ENCODE assay signal across 13 cellular contexts in the genomic region with DNA sequence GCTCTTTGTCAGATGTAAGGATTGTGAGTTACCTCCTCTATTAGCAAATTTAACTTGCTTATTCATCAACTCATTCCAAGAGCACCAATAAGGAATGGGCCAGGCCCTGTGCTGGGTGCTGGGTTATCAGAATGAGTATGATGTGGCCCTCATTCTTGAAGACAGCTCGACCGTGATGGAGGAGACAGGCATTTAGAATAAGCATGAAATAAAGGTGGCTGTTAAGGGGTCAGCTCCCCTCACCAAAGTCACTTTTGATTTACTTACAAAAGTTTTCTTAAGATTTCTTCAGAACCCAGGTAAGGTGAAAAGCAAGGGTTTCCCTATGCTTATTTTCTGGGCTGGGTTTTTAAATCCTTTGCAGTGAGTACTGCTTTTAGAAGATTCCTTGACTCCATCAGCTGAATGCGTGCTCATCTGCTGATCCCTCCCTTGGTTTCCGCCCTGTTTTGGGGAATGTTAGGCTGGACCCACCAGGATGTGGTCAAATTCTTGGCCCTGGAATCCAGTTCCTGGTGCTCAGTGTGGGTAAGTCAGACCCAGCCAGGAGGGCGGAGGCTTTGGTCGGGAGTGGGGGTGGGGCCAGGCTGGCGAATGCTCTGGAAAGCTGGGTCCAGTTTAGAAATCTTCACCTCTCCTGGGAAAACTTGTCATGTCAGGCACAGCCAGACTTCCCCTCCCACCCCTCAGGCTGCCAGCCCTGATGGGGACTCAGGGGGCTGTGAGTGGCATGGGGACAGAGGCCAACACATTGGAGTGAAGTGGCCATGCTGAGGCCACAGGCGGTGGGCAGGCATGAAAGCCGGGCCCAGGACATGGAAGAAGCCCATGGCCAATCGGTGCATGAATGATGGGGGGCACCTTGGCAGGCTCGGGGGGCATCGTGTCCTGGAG. TPM values are rescaled to one million over a fixed set of nuclear protein-coding genes. Genes with fewer than 3 reads are reported as not detected.
A peak's percentile ranks its signal among the peaks of the same experiment; 100 is the strongest.
DNase-seq lines count a peak whose midpoint lies in the region; ATAC-seq, FAIRE-seq and TF ChIP-seq lines count a peak whose summit lies in the region.
"Had no signal": no experiment of that assay in that cellular context is flagged by ENCODE, and none has a peak within 500 bp of the region (broad histone marks: within the 10 kb centered on the region; RNA-seq: fewer than 3 reads in every experiment).

No MANE protein-coding gene starts in this region.

- H3K4me3 ChIP-seq in AG04450 (ENCODE audit: low read depth, low read length): no peak overlapping the region
- no peak overlapping the region for H3K4me3 ChIP-seq in cardiac fibroblast (replicated peaks in 1 of 2; ENCODE audit: low read depth in 2 of 2, low read length in 2 of 2)
- H3K4me3 ChIP-seq in mesenchymal stem cell (ENCODE audit: insufficient read depth in 1 of 2, low read depth in 1 of 2, low read length in 2 of 2): no peak overlapping the region
- H3K4me3 ChIP-seq: BLaER1 treated with 17β-estradiol and CSF1 and Interleukin-3, amounts not matched to agents 10 nM and 100 nM; vagina had no signal

- peak overlapping the region; percentile 89 to 98 for H3K18ac ChIP-seq in mesenchymal stem cell (ENCODE audit: low read depth in 1 of 2, low read length in 2 of 2)

- intact Hi-C loops in activated T-helper 1 cell treated with anti-CD3 and anti-CD28 coated beads, Interleukin-12 subunit alpha, Interleukin-12 subunit beta, Interleukin-2, Interleukin-4 antibody, amounts not matched to agents 30 ng/mL and 10 ng/mL and 1 ng/mL, durations not matched to agents 14 hours and 24 hours and 36 hours (cut with micrococcal nuclease): no loop called here

- TF ChIP-seq CTCF in AG04450 (IDR thresholded peaks at IDR 0.05; ENCODE audit: low read depth, low read length): no peak
- no peak for TF ChIP-seq CTCF in cardiac fibroblast (IDR thresholded peaks at IDR 0.05; ENCODE audit: low read depth, low read length)

- H2AK5ac ChIP-seq in mesenchymal stem cell (ENCODE audit: low read length, severe bottlenecking): peak overlapping the region; percentile 100

- H2BK15ac ChIP-seq in mesenchymal stem cell (ENCODE audit: low read depth, poor library complexity, severe bottlenecking): peak overlapping the region; percentile 83

- CTCF ChIA-PET in AG04450 (lab: Charles Lee): interaction anchor here (0.8 kb wide), 1 partner anchor 65 kb away, joined by 4 read pairs; no protein-coding TSS in a partner anchor

- peak overlapping the region; percentile 92 for H4K8ac ChIP-seq in mesenchymal stem cell (ENCODE audit: low read length)

- peaks cover 12% of the 10 kb centered on the region for H3K9me3 Mint-ChIP-seq in activated T-helper 1 cell treated with anti-CD3 and anti-CD28 coated beads, Interleukin-12 subunit alpha, Interleukin-12 subunit beta, Interleukin-2, Interleukin-4 antibody, amounts not matched to agents 30 ng/mL and 10 ng/mL and 1 ng/mL, durations not matched to agents 14 hours and 24 hours and 36 hours

- POLR2A ChIA-PET in AG04450 (lab: Yijun Ruan, JAX): interaction anchor here (0.7 to 1.7 kb wide), 3 partner anchors 19 to 46 kb away, joined by 3 to 4 read pairs (median 3); no protein-coding TSS in a partner anchor

- peak overlapping the region; percentile 99 for H2BK120ac ChIP-seq in mesenchymal stem cell (ENCODE audit: low read depth, low read length)

- H3K23ac ChIP-seq in mesenchymal stem cell (ENCODE audit: low read length in 2 of 2): peak overlapping the region in 1 of 2 experiments; percentile 47

- H3K36me3 Mint-ChIP-seq in activated T-helper 1 cell treated with anti-CD3 and anti-CD28 coated beads, Interleukin-12 subunit alpha, Interleukin-12 subunit beta, Interleukin-2, Interleukin-4 antibody, amounts not matched to agents 30 ng/mL and 10 ng/mL and 1 ng/mL, durations not matched to agents 14 hours and 24 hours and 36 hours (ENCODE audit: low read depth): no peaks in the 10 kb centered on the region

- H2AFZ ChIP-seq in mesenchymal stem cell (ENCODE audit: low read depth, low read length): peak overlapping the region; percentile 15

- H3K9me3 ChIP-seq in AG04450 (ENCODE audit: control insufficient read depth, insufficient read depth, low read length) (no peaks in the 10 kb centered on the region; the same call in 1 of the 2 replicates), mesenchymal stem cell (ENCODE audit: control insufficient read depth, low read length) (peaks cover 9% of the 10 kb centered on the region)
- H3K9me3 ChIP-seq: vagina had no signal

- H3K27ac ChIP-seq in AG04450 (ENCODE audit: low read depth, low read length) (peak overlapping the region; percentile 95), mesenchymal stem cell (ENCODE audit: low read length, poor library complexity, severe bottlenecking) (peak overlapping the region; percentile 99)
- H3K27ac ChIP-seq: vagina had no signal

- 47% methylated on average over 11 of the region's 12 CpGs for WGBS in mesenchymal stem cell

- H3K79me1 ChIP-seq in mesenchymal stem cell (replicated peaks; ENCODE audit: low read length, poor library complexity, severe bottlenecking): peaks cover 1% of the 10 kb centered on the region

- H3K27me3 Mint-ChIP-seq in activated T-helper 1 cell treated with anti-CD3 and anti-CD28 coated beads, Interleukin-12 subunit alpha, Interleukin-12 subunit beta, Interleukin-2, Interleukin-4 antibody, amounts not matched to agents 30 ng/mL and 10 ng/mL and 1 ng/mL, durations not matched to agents 14 hours and 24 hours and 36 hours (ENCODE audit: insufficient read depth): peaks cover 7% of the 10 kb centered on the region

- H2BK5ac ChIP-seq in mesenchymal stem cell (ENCODE audit: low read depth, low read length, poor library complexity, severe bottlenecking): peak overlapping the region; percentile 93

- ATAC-seq in HG02938 (IDR thresholded peaks at IDR 0.05; ENCODE audit: unreplicated experiment): no peak
- ATAC-seq: naive thymus-derived CD4-positive, alpha-beta T cell had no signal

- DNase-seq in AG04450 (ENCODE audit: low read depth, low spot score): peak; percentile 85
- peak; percentile 97 for DNase-seq in LHCN-M2 (ENCODE audit: low read depth)
- DNase-seq in cardiac fibroblast (ENCODE audit: low read depth in 2 of 2): peak; percentile 94 to 97
- DNase-seq in mesenchymal stem cell: peak; percentile 91
- DNase-seq in GM19239 (ENCODE audit: insufficient read length, low spot score): no peak
- no peak for DNase-seq in iPS-NIHi7 (ENCODE audit: extremely low spot score)
- DNase-seq in activated T-helper 1 cell treated with anti-CD3 and anti-CD28 coated beads, Interleukin-12 subunit alpha, Interleukin-12 subunit beta, Interleukin-2, Interleukin-4 antibody, amounts not matched to agents 30 ng/mL and 10 ng/mL and 1 ng/mL, durations not matched to agents 14 hours and 24 hours and 36 hours (ENCODE audit: low spot score): no peak
- DNase-seq: naive thymus-derived CD4-positive, alpha-beta T cell; NCI-H446 treated with DMSO at 0.1 percent for 48 hours had no signal

- H3K4ac ChIP-seq in mesenchymal stem cell (ENCODE audit: low read depth in 1 of 2, low read length in 2 of 2): peak overlapping the region; percentile 86 to 96

- no peak overlapping the region for H3K4me2 ChIP-seq in mesenchymal stem cell (ENCODE audit: low read length, poor library complexity, severe bottlenecking)

- peaks cover 0 to 4% of the 10 kb centered on the region in 2 experiments for H3K36me3 ChIP-seq in mesenchymal stem cell (ENCODE audit: control insufficient read depth in 1 of 2, insufficient read depth in 2 of 2, low read depth in 1 of 2, low read length in 2 of 2)
- H3K36me3 ChIP-seq: BLaER1 treated with 17β-estradiol and CSF1 and Interleukin-3, amounts not matched to agents 10 nM and 100 nM; vagina had no signal

- H4K91ac ChIP-seq in mesenchymal stem cell (ENCODE audit: low read length): peak overlapping the region; percentile 98

- H3K4me1 ChIP-seq in mesenchymal stem cell (ENCODE audit: control insufficient read depth, insufficient read depth, low read depth, low read length): peaks cover 39% of the 10 kb centered on the region

- FAIRE-seq in GM19239 (lab: Jason Lieb, UNC): no peak
- FAIRE-seq: frontal cortex had no signal

- H3K4me1 Mint-ChIP-seq in activated T-helper 1 cell treated with anti-CD3 and anti-CD28 coated beads, Interleukin-12 subunit alpha, Interleukin-12 subunit beta, Interleukin-2, Interleukin-4 antibody, amounts not matched to agents 30 ng/mL and 10 ng/mL and 1 ng/mL, durations not matched to agents 14 hours and 24 hours and 36 hours (ENCODE audit: low read depth): no peaks in the 10 kb centered on the region

- no peak overlapping the region for H3K27ac Mint-ChIP-seq in activated T-helper 1 cell treated with anti-CD3 and anti-CD28 coated beads, Interleukin-12 subunit alpha, Interleukin-12 subunit beta, Interleukin-2, Interleukin-4 antibody, amounts not matched to agents 30 ng/mL and 10 ng/mL and 1 ng/mL, durations not matched to agents 14 hours and 24 hours and 36 hours
- H3K27ac Mint-ChIP-seq: naive thymus-derived CD4-positive, alpha-beta T cell had no signal

- H3K27me3 ChIP-seq in AG04450 (ENCODE audit: control insufficient read depth, insufficient read depth, low read length) (peaks cover 3% of the 10 kb centered on the region), mesenchymal stem cell (ENCODE audit: control insufficient read depth in 1 of 2, insufficient read depth in 1 of 2, low read length in 2 of 2) (peaks cover 0 to 38% of the 10 kb centered on the region in 2 experiments)
- H3K27me3 ChIP-seq: BLaER1 treated with 17β-estradiol and CSF1 and Interleukin-3, amounts not matched to agents 10 nM and 100 nM; vagina had no signal

- H3K9ac ChIP-seq in mesenchymal stem cell (ENCODE audit: low read length): no peak overlapping the region
- H3K9ac ChIP-seq: BLaER1 treated with 17β-estradiol and CSF1 and Interleukin-3, amounts not matched to agents 10 nM and 100 nM had no signal

- H3K4me3 Mint-ChIP-seq in activated T-helper 1 cell treated with anti-CD3 and anti-CD28 coated beads, Interleukin-12 subunit alpha, Interleukin-12 subunit beta, Interleukin-2, Interleukin-4 antibody, amounts not matched to agents 30 ng/mL and 10 ng/mL and 1 ng/mL, durations not matched to agents 14 hours and 24 hours and 36 hours: no peak overlapping the region
- H3K4me3 Mint-ChIP-seq: naive thymus-derived CD4-positive, alpha-beta T cell had no signal

- H3K14ac ChIP-seq in mesenchymal stem cell (ENCODE audit: low read length in 2 of 2): peak overlapping the region in 1 of 2 experiments; percentile 98

- H2BK12ac ChIP-seq in mesenchymal stem cell (ENCODE audit: low read length in 2 of 2): peak overlapping the region; percentile 99

RNA-seq across cellular contexts. Expression of a gene that starts 15.0 kb away (rescaled TPM):
- polyA plus RNA-seq in AG04450 (2011; rRNA removed): not detected in 2 replicates
- 0.09 TPM in 1 of 2 replicates, not detected in the other for polyA minus RNA-seq in AG04450 (2011; rRNA and poly(A)+ RNA removed)
- total RNA-seq in LHCN-M2 (2014; rRNA removed): 1.2 and 1.3 TPM in 2 replicates
- polyA plus RNA-seq in LHCN-M2 (2012): 8.7 TPM
- polyA plus RNA-seq in mesenchymal stem cell (2013, experiment 1 of 2): 0.03 TPM
- polyA plus RNA-seq in mesenchymal stem cell (2013, experiment 2 of 2): 0.10 TPM
- total RNA-seq in activated T-helper 1 cell treated with anti-CD3 and anti-CD28 coated beads, Interleukin-12 subunit alpha, Interleukin-12 subunit beta, Interleukin-2, Interleukin-4 antibody, amounts not matched to agents 30 ng/mL and 10 ng/mL and 1 ng/mL, durations not matched to agents 14 hours and 24 hours and 36 hours: not detected in 2 replicates
- total RNA-seq: frontal cortex; naive thymus-derived CD4-positive, alpha-beta T cell had no signal
- polyA plus RNA-seq: naive thymus-derived CD4-positive, alpha-beta T cell had no signal

RNA-seq across cellular contexts. Expression of a gene that starts 59.0 kb away (rescaled TPM):
- polyA plus RNA-seq in AG04450 (2011; rRNA removed): 0.05 TPM in 1 of 2 replicates, not detected in the other
- 0.05 and 0.09 TPM in 2 replicates for polyA minus RNA-seq in AG04450 (2011; rRNA and poly(A)+ RNA removed)
- 0.06 and 0.57 TPM in 2 replicates for total RNA-seq in LHCN-M2 (2014; rRNA removed)
- 0.26 TPM for polyA plus RNA-seq in LHCN-M2 (2012)
- not detected for polyA plus RNA-seq in mesenchymal stem cell (2013, experiment 1 of 2)
- polyA plus RNA-seq in mesenchymal stem cell (2013, experiment 2 of 2): 0.01 TPM
- total RNA-seq in activated T-helper 1 cell treated with anti-CD3 and anti-CD28 coated beads, Interleukin-12 subunit alpha, Interleukin-12 subunit beta, Interleukin-2, Interleukin-4 antibody, amounts not matched to agents 30 ng/mL and 10 ng/mL and 1 ng/mL, durations not matched to agents 14 hours and 24 hours and 36 hours: not detected in 2 replicates
- total RNA-seq: frontal cortex; naive thymus-derived CD4-positive, alpha-beta T cell had no signal
- polyA plus RNA-seq: naive thymus-derived CD4-positive, alpha-beta T cell had no signal

Comparison
In these comparisons a context has a peak if more than half of its experiments do, and no peak if none do; other contexts are left out.
1. DNase-seq: peak in AG04450 (single experiment), LHCN-M2 (single experiment), cardiac fibroblast (2 of 2) and mesenchymal stem cell (single experiment); none in GM19239 (single experiment), iPS-NIHi7 (single experiment) and activated T-helper 1 cell treated with anti-CD3 and anti-CD28 coated beads, Interleukin-12 subunit alpha, Interleukin-12 subunit beta, Interleukin-2, Interleukin-4 antibody, amounts not matched to agents 30 ng/mL and 10 ng/mL and 1 ng/mL, durations not matched to agents 14 hours and 24 hours and 36 hours (single experiment).